8 cellular contexts compared by ENCODE assay signal in the genomic region with DNA sequence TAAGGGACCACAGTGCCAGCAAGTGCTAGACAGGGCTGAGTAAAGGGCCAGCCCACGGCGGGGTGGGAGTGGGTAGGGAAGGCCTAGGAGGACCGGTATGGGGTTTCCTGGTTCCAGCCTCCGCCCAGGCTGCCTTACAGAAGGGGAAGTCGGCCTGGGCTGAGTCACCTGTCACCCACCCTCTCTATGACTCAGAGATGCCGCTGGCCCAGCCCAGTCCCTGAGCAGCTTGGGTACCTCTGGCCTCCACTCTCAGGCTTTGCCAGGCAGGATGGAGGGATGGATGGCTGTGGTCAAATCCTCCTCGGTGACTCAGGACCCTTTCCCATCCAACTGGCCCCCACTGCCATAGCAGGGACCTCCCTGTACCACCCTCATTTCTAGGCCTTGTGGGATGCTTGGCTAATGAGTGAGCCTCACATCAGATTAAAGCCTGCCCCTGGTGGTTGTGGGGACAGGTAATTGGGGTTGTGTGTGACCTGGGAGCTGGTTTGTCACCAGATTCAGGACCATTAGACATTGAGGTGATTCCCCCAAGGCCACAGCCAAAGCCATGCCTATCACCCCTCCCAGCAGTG. TPM values are rescaled to one million over a fixed set of nuclear protein-coding genes. Genes with fewer than 3 reads are reported as not detected.
DNase-seq lines count a peak whose midpoint lies in the region; ATAC-seq and TF ChIP-seq lines count a peak whose summit lies in the region.

No MANE protein-coding gene starts in this region.

- no peaks in the 10 kb centered on the region for H3K9me3 ChIP-seq in uterus

- no peak overlapping the region for H3K4me3 ChIP-seq in uterus

- ATAC-seq in HG03520 (IDR thresholded peaks at IDR 0.05; ENCODE audit: unreplicated experiment) (peak; percentile 63), natural killer cell (peak in 2 of 3 donors; percentile 88 to 90), GM19455 (IDR thresholded peaks at IDR 0.05; ENCODE audit: unreplicated experiment) (no peak)
- peak; percentile 99 for ATAC-seq in activated CD4-positive, CD25-positive, alpha-beta regulatory T cell treated with anti-CD3 and anti-CD28 coated beads, Interleukin-2, amount 50 U/mL, for 24 hours

- H3K9me3 Mint-ChIP-seq in natural killer cell, result no peaks in the 10 kb centered on the region

- TF ChIP-seq POLR2A in uterus (IDR thresholded peaks at IDR 0.05), result no peak

- no peaks in the 10 kb centered on the region for H3K27me3 ChIP-seq in uterus

- no peaks in the 10 kb centered on the region for H3K4me1 ChIP-seq in uterus

- H3K4me1 Mint-ChIP-seq in natural killer cell, result no peaks in the 10 kb centered on the region

- no peaks in the 10 kb centered on the region for H3K36me3 Mint-ChIP-seq in natural killer cell

- no peak overlapping the region for H3K27ac ChIP-seq in uterus

- H3K27ac Mint-ChIP-seq in natural killer cell, result no peak overlapping the region

- intact Hi-C loops in natural killer cell (cut with micrococcal nuclease) (no loop called here), uterus (cut with DNase I; ENCODE audit: low total_unique reads) (no loop called here)

- TF ChIP-seq CTCF in natural killer cell (IDR thresholded peaks at IDR 0.05) (no peak), uterus (IDR thresholded peaks at IDR 0.05) (no peak)

- DNase-seq in EL (peak; percentile 92), natural killer cell (no peak), uterus (peak; percentile 25 to 50), NCI-H748 (lab: John Stamatoyannopoulos, UW; ENCODE audit: unreplicated experiment) (no peak)
- peak; percentile 16 for DNase-seq in central memory CD4-positive, alpha-beta T cell

- no peak overlapping the region for H3K4me3 Mint-ChIP-seq in natural killer cell

- no peaks in the 10 kb centered on the region for H3K27me3 Mint-ChIP-seq in natural killer cell (ENCODE audit: low read depth in 2 of 2)

- H3K36me3 ChIP-seq in uterus, result no peaks in the 10 kb centered on the region

RNA-seq across cellular contexts. Expression of gene SLC35E4, which starts 13.9 kb away (rescaled TPM):
- total RNA-seq in natural killer cell, result 1 to 10 TPM; 2.9 to 5.8 (median 2.9) TPM
- total RNA-seq in uterus, result 10 to 100 TPM in 1 of 4 donors, 1 to 10 TPM in 1, under 1 TPM in 2; 0.29 to 11.7 (median 3.0) TPM

RNA-seq across cellular contexts. Expression of gene DUSP18, which starts 18.2 kb away (rescaled TPM):
- total RNA-seq in natural killer cell (10 to 100 TPM; 10.2 to 12.8 (median 10.5) TPM), uterus (10 to 100 TPM in 1 of 4 donors, 1 to 10 TPM in 2, under 1 TPM in 1; 0.88 to 10.6 (median 9.8) TPM)

RNA-seq across cellular contexts. Expression of gene TCN2, which starts 42.5 kb away (rescaled TPM):
- 1 to 10 TPM in 1 of 3 donors, under 1 TPM in 2; 0.42 to 1.2 (median 0.95) TPM for total RNA-seq in natural killer cell
- total RNA-seq in uterus, result 10 to 100 TPM; 21.8 to 44.5 (median 30.3) TPM

RNA-seq across cellular contexts. Expression of gene OSBP2, which starts 45.2 kb away (rescaled TPM):
- total RNA-seq in natural killer cell, result 1 to 10 TPM in 1 of 3 donors, under 1 TPM in 2; 0.65 to 1.2 (median 0.79) TPM
- 1 to 10 TPM in 3 of 4 donors, not detected in 1; 3.3 to 7.7 (median 4.6) TPM for total RNA-seq in uterus

RNA-seq across cellular contexts. Expression of gene PES1, which starts 57.8 kb away (rescaled TPM):
- total RNA-seq in natural killer cell (10 to 100 TPM; 30.9 to 39.7 (median 34.9) TPM), uterus (10 to 100 TPM; 13.5 to 67.5 (median 44.9) TPM)

Comparison
In these comparisons a context has a peak if more than half of its experiments do, and no peak if none do; other contexts are left out.
1. DNase-seq: peak in EL (single experiment), central memory CD4-positive, alpha-beta T cell (single experiment) and uterus (2 of 2); none in natural killer cell (single experiment) and NCI-H748 (single experiment).
2. RNA of gene TCN2, which starts 42.5 kb away (total RNA-seq): 21.8 to 44.5 TPM in uterus; 0.42 to 1.2 TPM in natural killer cell; every median in the first group is over 10 times any median in the second.